20 cellular contexts compared by ENCODE assay signal in genomic region chr3:116254535-116254934, GRCh38.
DNase-seq lines count a peak whose midpoint lies in the region; ATAC-seq and TF ChIP-seq lines count a peak whose summit lies in the region.
"Had no signal": no experiment of that assay in that cellular context is flagged by ENCODE, and none has a peak within 500 bp of the region (broad histone marks: within the 10 kb centered on the region; RNA-seq: fewer than 3 reads in every experiment).

No MANE protein-coding gene starts in this region.

- no peak overlapping the region for H2BK15ac ChIP-seq in mesenchymal stem cell (ENCODE audit: low read depth, poor library complexity, severe bottlenecking)

- DNase-seq in AG10803 (ENCODE audit: low read depth) (peak; percentile 34), NCI-H446 treated with DMSO at 0.1 percent for 48 hours (lab: John Stamatoyannopoulos, UW) (peak; percentile 67), fibroblast of villous mesenchyme (ENCODE audit: low read depth) (peak; percentile 49), mesenchymal stem cell (no peak), G401 (ENCODE audit: low spot score) (no peak)
- DNase-seq: CD8-positive, alpha-beta memory T cell; DMS79; HCEC 1CT; KBM-7; NCI-H1417 treated with DMSO at 0.1 percent for 48 hours; NCI-H2029; NCI-H2171; NCI-H774; RPMI8226 had no signal

- in situ Hi-C loops in G401 (cut with HindIII; ENCODE audit: low sequenced_read_pairs), result no loop called here

- no peak overlapping the region for H2BK5ac ChIP-seq in mesenchymal stem cell (ENCODE audit: low read depth, low read length, poor library complexity, severe bottlenecking)

- no peak overlapping the region for H3K23ac ChIP-seq in mesenchymal stem cell (ENCODE audit: low read length in 2 of 2)

- peak overlapping the region; percentile 61 for H3K9ac ChIP-seq in mesenchymal stem cell (ENCODE audit: low read length)
- H3K9ac ChIP-seq: BLaER1 treated with 17β-estradiol and CSF1 and Interleukin-3, amounts not matched to agents 10 nM and 100 nM had no signal

- H3K79me1 ChIP-seq in mesenchymal stem cell (replicated peaks; ENCODE audit: low read length, poor library complexity, severe bottlenecking), result peaks cover 17% of the 10 kb centered on the region

- no peak overlapping the region for H3K4me3 ChIP-seq in AG10803 (ENCODE audit: low read length)
- H3K4me3 ChIP-seq in fibroblast of villous mesenchyme (ENCODE audit: low read depth, low read length), result no peak overlapping the region
- no peak overlapping the region for H3K4me3 ChIP-seq in mesenchymal stem cell (ENCODE audit: insufficient read depth in 1 of 2, low read depth in 1 of 2, low read length in 2 of 2)
- H3K4me3 ChIP-seq: BLaER1 treated with 17β-estradiol and CSF1 and Interleukin-3, amounts not matched to agents 10 nM and 100 nM; GM12878 had no signal

- no peak for ATAC-seq in HG03354 (IDR thresholded peaks at IDR 0.05; ENCODE audit: poor library complexity, severe bottlenecking, unreplicated experiment)
- no peak for ATAC-seq in GM21619 (IDR thresholded peaks at IDR 0.05; ENCODE audit: unreplicated experiment)
- ATAC-seq in HG03432 (IDR thresholded peaks at IDR 0.05; ENCODE audit: unreplicated experiment), result no peak
- ATAC-seq: GM12878 had no signal

- H3K18ac ChIP-seq in mesenchymal stem cell (ENCODE audit: low read depth in 1 of 2, low read length in 2 of 2), result no peak overlapping the region

- no peak overlapping the region for H3K4me2 ChIP-seq in mesenchymal stem cell (ENCODE audit: low read length, poor library complexity, severe bottlenecking)
- H3K4me2 ChIP-seq: BLaER1 treated with 17β-estradiol and CSF1 and Interleukin-3, amounts not matched to agents 10 nM and 100 nM had no signal

- H2BK120ac ChIP-seq in mesenchymal stem cell (ENCODE audit: low read depth, low read length), result no peak overlapping the region

- no peak for TF ChIP-seq CTCF in AG10803 (conservative IDR thresholded peaks at IDR 0.05; ENCODE audit: low read length)
- no peak for TF ChIP-seq CTCF in fibroblast of villous mesenchyme (IDR thresholded peaks at IDR 0.05; ENCODE audit: insufficient read depth, low read depth, low read length)

- no peak overlapping the region for H3K27ac ChIP-seq in mesenchymal stem cell (ENCODE audit: low read length, poor library complexity, severe bottlenecking)
- H3K27ac ChIP-seq: BLaER1 treated with 17β-estradiol and CSF1 and Interleukin-3, amounts not matched to agents 10 nM and 100 nM; HL-60 had no signal

- no peaks in the 10 kb centered on the region for H3K36me3 ChIP-seq in mesenchymal stem cell (ENCODE audit: control insufficient read depth in 1 of 2, insufficient read depth in 2 of 2, low read depth in 1 of 2, low read length in 2 of 2)
- H3K36me3 ChIP-seq: BLaER1 treated with 17β-estradiol and CSF1 and Interleukin-3, amounts not matched to agents 10 nM and 100 nM had no signal

- WGBS in mesenchymal stem cell, result 96% methylated on average over 2 of the region's 3 CpGs

- H4K91ac ChIP-seq in mesenchymal stem cell (ENCODE audit: low read length), result no peak overlapping the region

- no peak overlapping the region for H3K4ac ChIP-seq in mesenchymal stem cell (ENCODE audit: low read depth in 1 of 2, low read length in 2 of 2)

- H3K14ac ChIP-seq in mesenchymal stem cell (ENCODE audit: low read length in 2 of 2), result no peak overlapping the region

- no peak overlapping the region for H2AFZ ChIP-seq in mesenchymal stem cell (ENCODE audit: low read depth, low read length)

- H2AK5ac ChIP-seq in mesenchymal stem cell (ENCODE audit: low read length, severe bottlenecking), result no peak overlapping the region

- H3K27me3 ChIP-seq in mesenchymal stem cell (ENCODE audit: control insufficient read depth in 1 of 2, insufficient read depth in 1 of 2, low read length in 2 of 2), result no peaks in the 10 kb centered on the region
- H3K27me3 ChIP-seq: BLaER1 treated with 17β-estradiol and CSF1 and Interleukin-3, amounts not matched to agents 10 nM and 100 nM had no signal

- no peaks in the 10 kb centered on the region for H3K9me3 ChIP-seq in mesenchymal stem cell (ENCODE audit: control insufficient read depth, low read length)
- H3K9me3 ChIP-seq: BLaER1 treated with 17β-estradiol and CSF1 and Interleukin-3, amounts not matched to agents 10 nM and 100 nM had no signal

- peaks cover 2% of the 10 kb centered on the region for H3K4me1 ChIP-seq in mesenchymal stem cell (ENCODE audit: control insufficient read depth, insufficient read depth, low read depth, low read length)
- H3K4me1 ChIP-seq: BLaER1 treated with 17β-estradiol and CSF1 and Interleukin-3, amounts not matched to agents 10 nM and 100 nM had no signal

- no peak overlapping the region for H2BK12ac ChIP-seq in mesenchymal stem cell (ENCODE audit: low read length in 2 of 2)

- H4K8ac ChIP-seq in mesenchymal stem cell (ENCODE audit: low read length), result no peak overlapping the region

Comparison
In these comparisons a context has a peak if more than half of its experiments do, and no peak if none do; other contexts are left out.
1. DNase-seq: peak in AG10803 (single experiment), NCI-H446 treated with DMSO at 0.1 percent for 48 hours (single experiment) and fibroblast of villous mesenchyme (single experiment); none in mesenchymal stem cell (single experiment) and G401 (single experiment).